Comparison of ENCODE assay signal across 19 cellular contexts in the genomic region with DNA sequence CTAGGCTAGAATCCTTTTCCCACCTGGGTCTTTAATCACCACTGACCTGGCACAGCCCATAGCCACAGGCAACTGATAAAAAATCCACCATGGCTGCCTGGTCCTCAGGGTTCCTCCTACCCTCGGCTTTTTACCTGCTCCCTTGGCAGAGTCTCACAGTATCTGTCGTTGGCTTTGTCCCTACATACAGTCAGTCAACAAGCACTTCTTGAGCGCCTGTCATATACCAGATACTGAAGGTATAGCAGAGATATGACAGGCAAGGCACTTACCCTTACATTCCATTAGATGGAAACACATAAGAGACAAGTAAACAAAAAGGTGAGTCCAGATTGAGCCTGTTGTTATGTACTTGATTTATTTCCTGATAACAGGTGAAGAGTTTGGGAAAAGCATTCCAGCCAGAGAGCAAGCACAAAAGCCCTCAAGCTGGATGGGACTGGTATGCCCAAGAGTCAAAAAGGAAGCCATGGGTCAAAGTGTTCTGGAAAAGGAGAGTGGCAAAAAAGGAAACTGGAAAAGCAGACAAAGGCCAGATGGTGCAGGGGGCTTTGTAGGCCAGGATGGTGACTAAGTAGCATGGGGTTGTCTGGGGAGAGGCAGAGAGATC.
DNase-seq lines count a peak whose midpoint lies in the region; ATAC-seq and TF ChIP-seq lines count a peak whose summit lies in the region.
"Had no signal": no experiment of that assay in that cellular context is flagged by ENCODE, and none has a peak within 500 bp of the region (broad histone marks: within the 10 kb centered on the region; RNA-seq: fewer than 3 reads in every experiment).

No MANE protein-coding gene starts in this region.

- no peak overlapping the region for H3K4me3 ChIP-seq in LNCaP clone FGC (ENCODE audit: low read depth, low read length)
- H3K4me3 ChIP-seq in lower lobe of right lung = no peak overlapping the region
- H3K4me3 ChIP-seq: BLaER1, GM23248 had no signal

- H3K36me3 ChIP-seq in lower lobe of right lung = no peaks in the 10 kb centered on the region
- H3K36me3 ChIP-seq: BLaER1 had no signal

- no peaks in the 10 kb centered on the region for H3K9me3 ChIP-seq in lower lobe of right lung
- H3K9me3 ChIP-seq: BLaER1, Caco-2 had no signal

- peak; percentile 48 to 87 for ATAC-seq in lower lobe of right lung
- no peak for ATAC-seq in GM18870 (IDR thresholded peaks at IDR 0.05; ENCODE audit: unreplicated experiment)
- ATAC-seq in HG02973 (IDR thresholded peaks at IDR 0.05; ENCODE audit: unreplicated experiment) = no peak
- ATAC-seq in HG02870 (IDR thresholded peaks at IDR 0.05; ENCODE audit: unreplicated experiment) = no peak
- ATAC-seq: CD8-positive, alpha-beta T cell; HCT116 had no signal

- no peak overlapping the region for H3K27ac ChIP-seq in lower lobe of right lung
- H3K27ac ChIP-seq: 22Rv1, BLaER1, C4-2B, GM23248 had no signal

- no peaks in the 10 kb centered on the region for H3K4me1 ChIP-seq in lower lobe of right lung
- H3K4me1 ChIP-seq: BLaER1, Caco-2 had no signal

- TF ChIP-seq CTCF in LNCaP clone FGC (IDR thresholded peaks at IDR 0.05; ENCODE audit: control insufficient read depth, extremely low read depth, insufficient read depth) (no peak), lower lobe of right lung (IDR thresholded peaks at IDR 0.05) (no peak)

- DNase-seq in NCI-H82 (lab: John Stamatoyannopoulos, UW) = peak; percentile 6
- DNase-seq in NCI-H82 treated with DMSO at 0.1 percent for 48 hours (lab: John Stamatoyannopoulos, UW; ENCODE audit: unreplicated experiment) = no peak
- DNase-seq in LNCaP clone FGC (ENCODE audit: low read depth) = peak; percentile 28
- DNase-seq in lower lobe of right lung = no peak
- DNase-seq in NCI-H774 (lab: John Stamatoyannopoulos, UW) = no peak
- DNase-seq: Caco-2; CD4-positive, CD25-positive, alpha-beta regulatory T cell; CD8-positive, alpha-beta T cell; DMS153; DMS79 treated with DMSO at 0.1 percent for 48 hours; GM23248; H9 had no signal

- H3K27me3 ChIP-seq in lower lobe of right lung (ENCODE audit: low read depth) = no peaks in the 10 kb centered on the region
- H3K27me3 ChIP-seq: BLaER1 had no signal

- intact Hi-C loops in lower lobe of right lung (cut with DNase I) = no loop called here

Comparison
In these comparisons a context has a peak if more than half of its experiments do, and no peak if none do; other contexts are left out.
1. DNase-seq: peak in NCI-H82 (single experiment) and LNCaP clone FGC (single experiment); none in NCI-H82 treated with DMSO at 0.1 percent for 48 hours (single experiment), lower lobe of right lung (single experiment) and NCI-H774 (single experiment).
2. ATAC-seq: peak in lower lobe of right lung (2 of 2); none in GM18870 (single experiment), HG02973 (single experiment) and HG02870 (single experiment).